In the genomic region with DNA sequence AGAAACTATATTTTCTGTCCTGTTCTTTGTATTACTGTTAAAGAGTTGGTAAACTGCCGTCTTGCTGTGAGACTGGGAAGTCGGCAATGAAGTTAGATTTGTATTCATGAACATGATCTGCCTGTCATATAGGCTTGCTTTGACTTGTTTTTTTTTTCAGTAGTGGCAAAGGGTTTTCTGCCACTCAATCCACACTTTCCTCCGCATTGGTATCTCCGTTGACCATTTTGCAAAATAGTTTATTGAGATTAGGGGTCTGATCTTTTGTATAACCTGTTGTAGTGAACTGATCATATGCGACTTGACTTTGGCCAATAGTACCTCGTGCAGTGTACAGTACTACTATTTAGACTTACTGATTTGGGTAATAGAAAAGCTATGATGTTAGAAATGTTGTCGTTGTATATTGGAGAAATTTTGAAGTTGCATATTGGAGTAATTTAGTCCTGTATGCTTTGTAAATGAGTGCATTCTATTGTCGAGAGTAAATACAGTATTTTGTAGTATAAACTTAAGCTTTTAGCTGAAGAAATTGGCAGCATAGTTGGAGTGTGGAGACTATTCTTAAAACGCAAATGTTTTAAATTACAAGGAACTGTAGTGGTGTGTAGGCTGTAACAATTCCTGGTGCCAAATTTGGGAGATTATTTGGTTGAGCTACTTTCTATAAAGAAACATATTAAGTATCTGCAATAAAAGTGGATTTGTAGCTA, we compare ENCODE assay signal across 8 cellular contexts. TPM values are rescaled to one million over a fixed set of nuclear protein-coding genes. Genes with fewer than 3 reads are reported as not detected.
DNase-seq lines count a peak whose midpoint lies in the region; ATAC-seq and TF ChIP-seq lines count a peak whose summit lies in the region.

No MANE protein-coding gene starts in this region.

- TF ChIP-seq CTCF in heart left ventricle (IDR thresholded peaks at IDR 0.05): no peak
- no peak for TF ChIP-seq CTCF in ascending aorta (IDR thresholded peaks at IDR 0.05)
- no peak for TF ChIP-seq CTCF in left lung (IDR thresholded peaks at IDR 0.05)

- peak overlapping the region; percentile 84 to 100 (median 97) for H3K4me3 ChIP-seq in heart left ventricle
- H3K4me3 ChIP-seq in ascending aorta: peak overlapping the region; percentile 90 to 92
- H3K4me3 ChIP-seq in left lung: peak overlapping the region; percentile 75 to 95
- peak overlapping the region; percentile 95 for H3K4me3 ChIP-seq in urinary bladder (ENCODE audit: low read depth, low read length)

- H3K9me3 ChIP-seq in heart left ventricle: no peaks in the 10 kb centered on the region
- no peaks in the 10 kb centered on the region for H3K9me3 ChIP-seq in ascending aorta
- H3K9me3 ChIP-seq in left lung: no peaks in the 10 kb centered on the region

- WGBS in heart left ventricle, 4 donors: 9 to 11% (median 9%) methylated on average over 9 of the region's 9 CpGs
- WGBS in urinary bladder: 7% methylated on average over 9 of the region's 9 CpGs

- H3K27ac ChIP-seq in heart left ventricle (peak overlapping the region in 10 of 12 donors; percentile 97 to 100 (median 99)), ascending aorta (peak overlapping the region; percentile 97 to 98), left lung (peak overlapping the region; percentile 94 to 97), urinary bladder (ENCODE audit: low read depth) (no peak overlapping the region)

- H3K4me1 ChIP-seq in heart left ventricle: peaks cover 0 to 44% (median 24%) of the 10 kb centered on the region in 12 donors
- peaks cover 0 to 18% of the 10 kb centered on the region in 2 donors for H3K4me1 ChIP-seq in ascending aorta
- peaks cover 9 to 49% of the 10 kb centered on the region in 2 donors for H3K4me1 ChIP-seq in left lung
- H3K4me1 ChIP-seq in urinary bladder (ENCODE audit: insufficient read depth): no peaks in the 10 kb centered on the region

- no peaks in the 10 kb centered on the region for H3K27me3 ChIP-seq in heart left ventricle
- no peaks in the 10 kb centered on the region for H3K27me3 ChIP-seq in ascending aorta
- H3K27me3 ChIP-seq in left lung: no peaks in the 10 kb centered on the region

- ATAC-seq in heart left ventricle: no peak
- no peak for ATAC-seq in left ventricle myocardium superior
- no peak for ATAC-seq in left lung
- no peak for ATAC-seq in GM21619 (IDR thresholded peaks at IDR 0.05; ENCODE audit: unreplicated experiment)

- H3K36me3 ChIP-seq in heart left ventricle (no peaks in the 10 kb centered on the region), ascending aorta (no peaks in the 10 kb centered on the region), left lung (no peaks in the 10 kb centered on the region), urinary bladder (ENCODE audit: insufficient read depth) (no peaks in the 10 kb centered on the region)

- no peak for TF ChIP-seq POLR2A in heart left ventricle (IDR thresholded peaks at IDR 0.05)

- no peak for DNase-seq in heart left ventricle
- DNase-seq in left ventricle myocardium superior: no peak
- no peak for DNase-seq in ascending aorta (ENCODE audit: low spot score in 2 of 2)
- no peak for DNase-seq in left lung
- no peak for DNase-seq in GF-D8 (lab: John Stamatoyannopoulos, UW)
- DNase-seq in AG08396 (ENCODE audit: low spot score): no peak

- intact Hi-C loops in heart left ventricle (cut with DNase I): loop anchor here in 6 of 10 donors (5.0 to 10.0 kb wide), 6 partner anchors 45 to 225 kb away; no protein-coding TSS in a partner anchor
- intact Hi-C loops in left ventricle myocardium superior (cut with micrococcal nuclease): no loop called here
- intact Hi-C loops in ascending aorta (cut with DNase I): loop anchor here (5.0 to 10.0 kb wide), 2 partner anchors 53 to 225 kb away; no protein-coding TSS in a partner anchor
- intact Hi-C loops in left lung (cut with DNase I): no loop called here

RNA-seq across cellular contexts. Expression of a gene that starts 1.8 kb away (rescaled TPM):
- total RNA-seq in heart left ventricle (10 to 100 TPM; 19.4 to 36.9 (median 24.5) TPM), left ventricle myocardium superior (22.8 TPM), ascending aorta (41.5 TPM), left lung (10 to 100 TPM; 55.1 to 59.3 TPM), urinary bladder (196 TPM)
- polyA plus RNA-seq in heart left ventricle (1 to 10 TPM; 5.4 to 9.9 TPM), urinary bladder (27.7 TPM)

Comparison
In these comparisons a context has a peak if more than half of its experiments do, and no peak if none do; other contexts are left out.
1. intact Hi-C loops: an anchor here in heart left ventricle (5.0 to 10.0 kb wide) and ascending aorta (5.0 to 10.0 kb wide); none called in left ventricle myocardium superior and left lung.